ENCODE assay signal across 9 cellular contexts in the genomic region with DNA sequence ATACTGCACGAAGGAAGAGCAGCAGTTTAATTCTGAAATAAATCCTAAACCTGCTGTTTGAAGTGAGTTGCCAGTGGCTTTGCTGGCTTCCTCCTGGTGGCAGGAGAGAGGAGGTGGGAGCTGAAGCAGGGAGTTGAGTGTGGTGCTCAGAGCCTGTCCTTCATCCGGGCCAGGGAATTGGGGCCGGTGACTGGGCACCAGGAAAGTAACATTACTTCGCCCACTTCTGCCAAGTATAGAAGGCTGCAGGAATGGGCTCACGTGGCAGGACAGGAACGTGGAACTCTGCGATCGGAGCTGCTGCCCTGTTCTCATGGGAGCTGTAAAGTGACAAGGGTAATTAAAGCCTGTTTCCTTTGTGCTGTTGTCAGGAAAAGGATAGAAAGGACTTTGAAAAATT. TPM values are rescaled to one million over a fixed set of nuclear protein-coding genes. Genes with fewer than 3 reads are reported as not detected.
A peak's percentile ranks its signal among the peaks of the same experiment; 100 is the strongest.
DNase-seq lines count a peak whose midpoint lies in the region; ATAC-seq, FAIRE-seq and TF ChIP-seq lines count a peak whose summit lies in the region.
"Had no signal": no experiment of that assay in that cellular context is flagged by ENCODE, and none has a peak within 500 bp of the region (broad histone marks: within the 10 kb centered on the region; RNA-seq: fewer than 3 reads in every experiment).

No MANE protein-coding gene starts in this region.

- no peak for TF ChIP-seq EP300 in A549 (IDR thresholded peaks at IDR 0.05)

- ATAC-seq in A549 (peak in 1 of 2 experiments; percentile 14; a peak in 3 of 6 replicates), memory B cell (ENCODE audit: low read depth) (no peak), GM21381 (IDR thresholded peaks at IDR 0.05; ENCODE audit: unreplicated experiment) (no peak)

- DNase-seq in A549 (ENCODE audit: low read depth in 1 of 2, low spot score in 1 of 2) (no peak), HuH-7 (ENCODE audit: low spot score) (peak; percentile 30), dorsolateral prefrontal cortex (peak in 5 of 10 donors; percentile 41 to 72 (median 50)), memory B cell (ENCODE audit: low spot score in 2 of 2) (no peak), SKM-1 treated with dmso at 0.1 percent for 144 hours (lab: John Stamatoyannopoulos, UW; ENCODE audit: unreplicated experiment) (no peak), GF-D8 (lab: John Stamatoyannopoulos, UW) (no peak), NCI-H2107 treated with DMSO at 0.1 percent for 48 hours (lab: John Stamatoyannopoulos, UW; ENCODE audit: unreplicated experiment) (no peak)
- DNase-seq: NCI-H774 had no signal

- POLR2A ChIA-PET in A549 (lab: Yijun Ruan, JAX), result interaction anchor here (0.6 kb wide), 1 partner anchor 188 kb away, joined by 6 read pairs; no protein-coding TSS in a partner anchor

- intact Hi-C loops in dorsolateral prefrontal cortex (cut with DNase I), result no loop called here

- TF ChIP-seq RAD21 in A549 (conservative IDR thresholded peaks at IDR 0.05 in 1 of 2, IDR thresholded peaks at IDR 0.05 in 1 of 2), result no peak

- no peaks in the 10 kb centered on the region for H3K9me3 ChIP-seq in A549

- no peak overlapping the region for H3K4me3 Mint-ChIP-seq in memory B cell

- H3K36me3 Mint-ChIP-seq in memory B cell, result peaks cover 33% of the 10 kb centered on the region

- peak overlapping the region; percentile 72 to 84; a peak in 4 of 6 replicates for H3K27ac ChIP-seq in A549
- peak overlapping the region in 31 of 59 donors; percentile 0 to 77 (median 43) for H3K27ac ChIP-seq in dorsolateral prefrontal cortex

- FAIRE-seq in A549 (lab: Jason Lieb, UNC), result no peak

- H3K9me3 Mint-ChIP-seq in memory B cell, result no peaks in the 10 kb centered on the region

- H3K4me3 ChIP-seq in A549 (no peak overlapping the region), dorsolateral prefrontal cortex (no peak overlapping the region)

- no peak overlapping the region for H3K4me2 ChIP-seq in A549

- H3K27me3 Mint-ChIP-seq in memory B cell, result no peaks in the 10 kb centered on the region

- CTCF ChIA-PET in A549 (lab: Yijun Ruan, JAX), result interaction anchor here (1.0 to 4.6 kb wide), 6 partner anchors 12 to 558 kb away, joined by 3 to 17 read pairs (median 4); no protein-coding TSS in a partner anchor

- H3K4me1 Mint-ChIP-seq in memory B cell, result peaks cover 32% of the 10 kb centered on the region

- 88% methylated on average over 8 of the region's 8 CpGs for WGBS in A549 (ENCODE audit: missing lambda C conversion rate)

- H3K27ac Mint-ChIP-seq in memory B cell, result peak overlapping the region; percentile 100

- TF ChIP-seq CTCF in A549 (IDR thresholded peaks at IDR 0.05) (no peak), dorsolateral prefrontal cortex (IDR thresholded peaks at IDR 0.05 in 54 of 56, conservative IDR thresholded peaks at IDR 0.05 in 2 of 56; ENCODE audit: low read depth in 1 of 56, partially characterized antibody in 56 of 56) (peak in 8 of 56 donors; percentile 7 to 33 (median 18))

- peaks cover 32% of the 10 kb centered on the region for H3K4me1 ChIP-seq in A549

- H3K27me3 ChIP-seq in dorsolateral prefrontal cortex, result no peaks in the 10 kb centered on the region

- TF ChIP-seq POLR2A in A549 (IDR thresholded peaks at IDR 0.05; ENCODE audit: low read length), result no peak

TF ChIP-seq in A549, 52 proteins besides CTCF, POLR2A, EP300 and RAD21:
- TF ChIP-seq HOXA7 (CRISPR knock-in tag; IDR thresholded peaks at IDR 0.05) (no peak), FOSL2 (IDR thresholded peaks at IDR 0.05) (no peak), FOSL2 (CRISPR knock-in tag; IDR thresholded peaks at IDR 0.05) (no peak), SMC3 (IDR thresholded peaks at IDR 0.05) (no peak), ZSCAN20 (CRISPR knock-in tag; IDR thresholded peaks at IDR 0.05) (no peak), KDM5A (IDR thresholded peaks at IDR 0.05) (no peak), CBX8 (IDR thresholded peaks at IDR 0.05) (no peak), POLR2AphosphoS2 (conservative IDR thresholded peaks at IDR 0.05; ENCODE audit: low read length) (no peak), FOSB (CRISPR knock-in tag; IDR thresholded peaks at IDR 0.05) (no peak), RCOR1 (IDR thresholded peaks at IDR 0.05; ENCODE audit: low read depth, low read length) (no peak)
- TF ChIP-seq, protein P1, sequence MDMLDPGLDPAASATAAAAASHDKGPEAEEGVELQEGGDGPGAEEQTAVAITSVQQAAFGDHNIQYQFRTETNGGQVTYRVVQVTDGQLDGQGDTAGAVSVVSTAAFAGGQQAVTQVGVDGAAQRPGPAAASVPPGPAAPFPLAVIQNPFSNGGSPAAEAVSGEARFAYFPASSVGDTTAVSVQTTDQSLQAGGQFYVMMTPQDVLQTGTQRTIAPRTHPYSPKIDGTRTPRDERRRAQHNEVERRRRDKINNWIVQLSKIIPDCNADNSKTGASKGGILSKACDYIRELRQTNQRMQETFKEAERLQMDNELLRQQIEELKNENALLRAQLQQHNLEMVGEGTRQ (IDR thresholded peaks at IDR 0.05), result no peak
- TF ChIP-seq, protein P2, sequence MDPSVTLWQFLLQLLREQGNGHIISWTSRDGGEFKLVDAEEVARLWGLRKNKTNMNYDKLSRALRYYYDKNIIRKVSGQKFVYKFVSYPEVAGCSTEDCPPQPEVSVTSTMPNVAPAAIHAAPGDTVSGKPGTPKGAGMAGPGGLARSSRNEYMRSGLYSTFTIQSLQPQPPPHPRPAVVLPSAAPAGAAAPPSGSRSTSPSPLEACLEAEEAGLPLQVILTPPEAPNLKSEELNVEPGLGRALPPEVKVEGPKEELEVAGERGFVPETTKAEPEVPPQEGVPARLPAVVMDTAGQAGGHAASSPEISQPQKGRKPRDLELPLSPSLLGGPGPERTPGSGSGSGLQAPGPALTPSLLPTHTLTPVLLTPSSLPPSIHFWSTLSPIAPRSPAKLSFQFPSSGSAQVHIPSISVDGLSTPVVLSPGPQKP (IDR thresholded peaks at IDR 0.05; ENCODE audit: low read depth, low read length), result no peak

RNA-seq across cellular contexts. Expression of a gene that starts 8.7 kb away (rescaled TPM):
- 30.7 and 41.0 TPM in 2 replicates for polyA plus RNA-seq in A549 (2011; rRNA removed)
- 71.2 and 88.6 TPM in 2 replicates for polyA plus RNA-seq in A549 (2012; cell fraction: cytosol; rRNA removed)
- polyA plus RNA-seq in A549 (2012; cell fraction: nucleus; rRNA removed), result 94.6 and 102 TPM in 2 replicates
- polyA plus RNA-seq in A549 (2017; fragmentation: RNase III; extraction: RNeasy Plus Mini Kit Qiagen cat#74134 plus additional on column Dnase treatment), result 44.5 to 48.9 TPM (median 46.4 TPM) in 3 replicates
- 52.5 and 62.9 TPM in 2 replicates for polyA minus RNA-seq in A549 (2011; rRNA and poly(A)+ RNA removed)
- total RNA-seq in dorsolateral prefrontal cortex, result 10 to 100 TPM; 11.7 to 24.9 (median 16.3) TPM
